Comparison of ENCODE assay signal across 24 cellular contexts in the genomic region with DNA sequence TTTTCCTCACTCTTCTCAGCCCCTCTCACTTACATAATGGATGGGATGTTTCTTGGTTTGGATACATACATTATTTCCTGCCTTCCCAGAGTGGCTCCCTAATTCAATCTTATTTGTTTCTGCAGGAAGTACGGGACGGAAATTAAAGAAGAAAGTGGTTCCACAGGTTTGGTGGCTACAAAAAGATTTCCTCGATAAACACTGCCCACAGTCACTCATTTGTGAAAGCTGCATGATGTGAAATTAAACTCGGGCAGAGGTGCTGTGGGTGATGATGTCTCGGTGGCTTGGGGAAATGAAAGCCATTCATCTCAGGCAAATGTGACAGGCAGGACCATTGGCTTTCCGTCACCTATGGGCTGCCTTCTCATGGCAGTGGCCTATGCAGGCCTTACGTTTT.
DNase-seq lines count a peak whose midpoint lies in the region; ATAC-seq and TF ChIP-seq lines count a peak whose summit lies in the region.
"Had no signal": no experiment of that assay in that cellular context is flagged by ENCODE, and none has a peak within 500 bp of the region (broad histone marks: within the 10 kb centered on the region; RNA-seq: fewer than 3 reads in every experiment).

No MANE protein-coding gene starts in this region.

- TF ChIP-seq POLR2A in prostate gland (IDR thresholded peaks at IDR 0.05) = no peak

- CTCF ChIA-PET in activated CD8-positive, alpha-beta T cell treated with anti-CD3 and anti-CD28 coated beads for 36 hours (lab: Charles Lee) = no interaction called here

- peaks cover 11% of the 10 kb centered on the region for H3K4me1 ChIP-seq in prostate gland (replicated peaks)
- H3K4me1 ChIP-seq: Caco-2 had no signal

- POLR2A ChIA-PET in activated CD8-positive, alpha-beta T cell treated with anti-CD3 and anti-CD28 coated beads for 36 hours (lab: Charles Lee) = no interaction called here

- H3K4me3 ChIP-seq in LNCaP clone FGC (ENCODE audit: low read depth, low read length) (no peak overlapping the region; the same call in 1 of the 2 replicates), epithelial cell of esophagus (ENCODE audit: low read length) (no peak overlapping the region), prostate gland (no peak overlapping the region), WERI-Rb-1 (ENCODE audit: low read depth, low read length) (no peak overlapping the region)
- H3K4me3 ChIP-seq: GM12878 had no signal

- H3K36me3 ChIP-seq in prostate gland (no peaks in the 10 kb centered on the region), WERI-Rb-1 (no peaks in the 10 kb centered on the region)

- DNase-seq in LNCaP clone FGC (ENCODE audit: low read depth) (peak; percentile 89), epithelial cell of esophagus (ENCODE audit: low read depth) (peak; percentile 45), prostate gland (ENCODE audit: low spot score) (peak; percentile 52), SW480 (ENCODE audit: low spot score) (no peak), WERI-Rb-1 (no peak), amygdala (lab: John Stamatoyannopoulos, UW) (no peak)
- DNase-seq in activated CD8-positive, alpha-beta T cell treated with anti-CD3 and anti-CD28 coated beads for 36 hours = no peak
- DNase-seq: AML-193; Caco-2; CD4-positive, alpha-beta T cell; DMS53; EL; GOT3; Kasumi-1; MM.1S; NCI-H1092; NCI-H2081; NCI-H2171 treated with DMSO at 0.1 percent for 48 hours; NCI-H446 treated with DMSO at 0.1 percent for 48 hours; NCI-H82; SW 1271 had no signal

- H3K27me3 ChIP-seq in prostate gland (replicated peaks; ENCODE audit: insufficient read depth) (no peaks in the 10 kb centered on the region), WERI-Rb-1 (ENCODE audit: insufficient read depth, low read depth, severe bottlenecking) (peaks cover 76% of the 10 kb centered on the region)

- WGBS in prostate gland = 53% methylated on average over 7 of the region's 7 CpGs

- H3K4me3 Mint-ChIP-seq in activated CD8-positive, alpha-beta T cell treated with anti-CD3 and anti-CD28 coated beads for 36 hours = no peak overlapping the region
- H3K4me3 Mint-ChIP-seq: CD4-positive, alpha-beta T cell had no signal

- H3K27ac Mint-ChIP-seq in activated CD8-positive, alpha-beta T cell treated with anti-CD3 and anti-CD28 coated beads for 36 hours = no peak overlapping the region
- H3K27ac Mint-ChIP-seq: CD4-positive, alpha-beta T cell had no signal

- TF ChIP-seq CTCF in C4-2B (conservative IDR thresholded peaks at IDR 0.05) (no peak), LNCaP clone FGC (IDR thresholded peaks at IDR 0.05; ENCODE audit: control insufficient read depth, extremely low read depth, insufficient read depth) (no peak), epithelial cell of esophagus (IDR thresholded peaks at IDR 0.05; ENCODE audit: insufficient read depth, low read depth, low read length, missing control alignments) (no peak), prostate gland (IDR thresholded peaks at IDR 0.05) (no peak), WERI-Rb-1 (IDR thresholded peaks at IDR 0.05; ENCODE audit: low read depth, low read length) (no peak)
- TF ChIP-seq CTCF in activated CD8-positive, alpha-beta T cell treated with anti-CD3 and anti-CD28 coated beads for 36 hours (IDR thresholded peaks at IDR 0.05) = no peak

- no peaks in the 10 kb centered on the region for H3K4me1 Mint-ChIP-seq in activated CD8-positive, alpha-beta T cell treated with anti-CD3 and anti-CD28 coated beads for 36 hours (ENCODE audit: low read depth)

- H3K27me3 Mint-ChIP-seq in activated CD8-positive, alpha-beta T cell treated with anti-CD3 and anti-CD28 coated beads for 36 hours = peaks cover 30% of the 10 kb centered on the region

- peaks cover 2% of the 10 kb centered on the region for H3K9me3 Mint-ChIP-seq in activated CD8-positive, alpha-beta T cell treated with anti-CD3 and anti-CD28 coated beads for 36 hours

- H3K27ac ChIP-seq in C4-2B = peak overlapping the region; percentile 78
- peak overlapping the region in 1 of 2 donors; percentile 58 for H3K27ac ChIP-seq in prostate gland
- H3K27ac ChIP-seq in WERI-Rb-1 = no peak overlapping the region

- H3K9me3 ChIP-seq in prostate gland = no peaks in the 10 kb centered on the region
- H3K9me3 ChIP-seq in WERI-Rb-1 (ENCODE audit: severe bottlenecking) = peaks cover 10% of the 10 kb centered on the region

- intact Hi-C loops in prostate gland (cut with DNase I) = no loop called here
- intact Hi-C loops in activated CD8-positive, alpha-beta T cell treated with anti-CD3 and anti-CD28 coated beads for 36 hours (cut with micrococcal nuclease) = no loop called here

- no peaks in the 10 kb centered on the region for H3K36me3 Mint-ChIP-seq in activated CD8-positive, alpha-beta T cell treated with anti-CD3 and anti-CD28 coated beads for 36 hours (ENCODE audit: low read depth)

- no peak for ATAC-seq in activated CD8-positive, alpha-beta T cell treated with anti-CD3 and anti-CD28 coated beads for 36 hours
- ATAC-seq: GM12878, HCT116 had no signal

Comparison
In these comparisons a context has a peak if more than half of its experiments do, and no peak if none do; other contexts are left out.
1. DNase-seq: peak in LNCaP clone FGC (single experiment), epithelial cell of esophagus (single experiment) and prostate gland (single experiment); none in SW480 (single experiment), activated CD8-positive, alpha-beta T cell treated with anti-CD3 and anti-CD28 coated beads for 36 hours (single experiment), WERI-Rb-1 (single experiment) and amygdala (0 of 56).